27 cellular contexts compared by ENCODE assay signal in genomic region chr17:17456251-17456650, GRCh38.
"Had no signal": no experiment of that assay in that cellular context is flagged by ENCODE, and none has a peak within 500 bp of the region (broad histone marks: within the 10 kb centered on the region; RNA-seq: fewer than 3 reads in every experiment).

No MANE protein-coding gene starts in this region.

- H3K27me3 Mint-ChIP-seq: stimulated activated naive B cell treated with anti-CD40 and anti-IgM and Interleukin-4, amounts not matched to agents 10 μg/mL and 1 μg/mL and 100 μg/mL, for 72 hours; stimulated activated naive CD8-positive, alpha-beta T cell treated with anti-CD3 and anti-CD28 coated beads, Interleukin-15, amount 100 ng/mL, for 72 hours; stimulated activated naive CD8-positive, alpha-beta T cell treated with anti-CD3 and anti-CD28 coated beads, Interleukin-15, Interleukin-2, amounts not matched to agents 100 ng/mL and 50 ng/mL, for 24 hours had no signal

- H3K4me3 ChIP-seq: suprapubic skin, testis, thoracic aorta, thyroid gland, tibial artery, tibial nerve, transverse colon, upper lobe of left lung, upper lobe of right lung, uterus, vagina had no signal

- H3K27ac ChIP-seq: suprapubic skin, testis, thoracic aorta, thyroid gland, tibial artery, tibial nerve, transverse colon, upper lobe of left lung, upper lobe of right lung, uterus, vagina had no signal

- H3K27me3 ChIP-seq: suprapubic skin, testis, thyroid gland, tibial nerve, transverse colon, upper lobe of left lung, upper lobe of right lung, uterus, vagina had no signal

- H3K36me3 ChIP-seq: suprapubic skin, thoracic aorta, thyroid gland, tibial artery, tibial nerve, transverse colon, upper lobe of left lung, upper lobe of right lung, uterus, vagina had no signal

- H3K4me3 Mint-ChIP-seq: stimulated activated effector memory CD8-positive, alpha-beta T cell treated with anti-CD3 and anti-CD28 coated beads, Interleukin-12 subunit alpha, Interleukin-12 subunit beta, amount 100 ng/mL, for 72 hours; stimulated activated memory B cell treated with anti-CD40 and anti-IgM and Interleukin-4, amounts not matched to agents 10 μg/mL and 1 μg/mL and 100 μg/mL, for 72 hours; stimulated activated naive B cell treated with anti-CD40 and anti-IgM and Interleukin-4, amounts not matched to agents 10 μg/mL and 1 μg/mL and 100 μg/mL, for 72 hours; stimulated activated naive CD8-positive, alpha-beta T cell treated with anti-CD3 and anti-CD28 coated beads, Interleukin-15, amount 100 ng/mL, for 72 hours; stimulated activated naive CD8-positive, alpha-beta T cell treated with anti-CD3 and anti-CD28 coated beads, Interleukin-15, Interleukin-2, amounts not matched to agents 100 ng/mL and 50 ng/mL, for 24 hours; type B pancreatic cell had no signal

- H3K36me3 Mint-ChIP-seq: stimulated activated effector memory CD8-positive, alpha-beta T cell treated with anti-CD3 and anti-CD28 coated beads, Interleukin-12 subunit alpha, Interleukin-12 subunit beta, amount 100 ng/mL, for 72 hours; stimulated activated memory B cell treated with anti-CD40 and anti-IgM and Interleukin-4, amounts not matched to agents 10 μg/mL and 1 μg/mL and 100 μg/mL, for 72 hours; type B pancreatic cell had no signal

- H3K27ac Mint-ChIP-seq: stimulated activated effector memory CD8-positive, alpha-beta T cell treated with anti-CD3 and anti-CD28 coated beads, Interleukin-12 subunit alpha, Interleukin-12 subunit beta, amount 100 ng/mL, for 72 hours; stimulated activated memory B cell treated with anti-CD40 and anti-IgM and Interleukin-4, amounts not matched to agents 10 μg/mL and 1 μg/mL and 100 μg/mL, for 72 hours; stimulated activated naive B cell treated with anti-CD40 and anti-IgM and Interleukin-4, amounts not matched to agents 10 μg/mL and 1 μg/mL and 100 μg/mL, for 72 hours; stimulated activated naive CD8-positive, alpha-beta T cell treated with anti-CD3 and anti-CD28 coated beads, Interleukin-15, Interleukin-2, amounts not matched to agents 100 ng/mL and 50 ng/mL, for 24 hours; type B pancreatic cell had no signal

- H3K9me3 ChIP-seq: suprapubic skin, testis, thoracic aorta, thyroid gland, tibial artery, tibial nerve, transverse colon, upper lobe of left lung, upper lobe of right lung, uterus, vagina had no signal

- H3K4me1 ChIP-seq: suprapubic skin, testis, thyroid gland, tibial artery, tibial nerve, upper lobe of left lung, upper lobe of right lung, uterus, vagina had no signal

- H3K4me1 Mint-ChIP-seq: stimulated activated memory B cell treated with anti-CD40 and anti-IgM and Interleukin-4, amounts not matched to agents 10 μg/mL and 1 μg/mL and 100 μg/mL, for 72 hours; stimulated activated naive B cell treated with anti-CD40 and anti-IgM and Interleukin-4, amounts not matched to agents 10 μg/mL and 1 μg/mL and 100 μg/mL, for 72 hours; stimulated activated naive CD8-positive, alpha-beta T cell treated with anti-CD3 and anti-CD28 coated beads, Interleukin-15, amount 100 ng/mL, for 72 hours had no signal

- DNase-seq: stimulated activated CD4-positive, alpha-beta T cell treated with anti-CD3 and anti-CD28 coated beads, Interleukin-2, amount 100 ng/mL, for 48 hours; stimulated activated CD4-positive, alpha-beta T cell treated with anti-CD3 and anti-CD28 coated beads, Interleukin-4, amount 100 ng/mL, for 1 hour; stimulated activated CD4-positive, alpha-beta T cell treated with anti-CD3 and anti-CD28 coated beads, Interleukin-4, amount 100 ng/mL, for 24 hours; stimulated activated CD4-positive, alpha-beta T cell treated with anti-CD3 and anti-CD28 coated beads, Interleukin-4, amount 100 ng/mL, for 4 hours; stimulated activated CD8-positive, alpha-beta memory T cell treated with anti-CD3 and anti-CD28 coated beads, Interleukin-4, amount 100 ng/mL, for 48 hours; stimulated activated naive B cell treated with anti-CD40 and anti-IgM and Interleukin-4, amounts not matched to agents 10 μg/mL and 1 μg/mL and 100 μg/mL, for 72 hours; stimulated activated naive CD4-positive, alpha-beta T cell; stimulated activated naive CD4-positive, alpha-beta T cell treated with Interleukin-2 at 50 U/mL for 16 hours; stimulated activated naive CD8-positive, alpha-beta T cell treated with anti-CD3 and anti-CD28 coated beads, Interleukin-15, amount 100 ng/mL, for 72 hours; stimulated activated naive CD8-positive, alpha-beta T cell treated with anti-CD3 and anti-CD28 coated beads, Interleukin-15, Interleukin-2, amounts not matched to agents 100 U/mL and 50 U/mL, for 24 hours; substantia nigra; testis; thyroid gland; tibial artery; transverse colon; trophoblast cell; upper lobe of right lung; uterus had no signal

- ATAC-seq: stimulated activated effector memory CD8-positive, alpha-beta T cell treated with anti-CD3 and anti-CD28 coated beads, Interleukin-12 subunit alpha, Interleukin-12 subunit beta, amount 100 ng/mL, for 72 hours; stimulated activated memory B cell treated with anti-CD40 and anti-IgM and Interleukin-4, amounts not matched to agents 10 μg/mL and 1 μg/mL and 100 μg/mL, for 72 hours; stimulated activated naive B cell treated with anti-CD40 and anti-IgM and Interleukin-4, amounts not matched to agents 10 μg/mL and 1 μg/mL and 100 μg/mL, for 72 hours; stimulated activated naive CD8-positive, alpha-beta T cell treated with anti-CD3 and anti-CD28 coated beads, Interleukin-15, amount 100 ng/mL, for 72 hours; stimulated activated naive CD8-positive, alpha-beta T cell treated with anti-CD3 and anti-CD28 coated beads, Interleukin-15, Interleukin-2, amounts not matched to agents 100 U/mL and 50 U/mL, for 24 hours; upper lobe of right lung had no signal
